In genomic region chr11:1693327-1694063, GRCh38 we compare ENCODE assay signal across 8 cellular contexts. TPM values are rescaled to one million over a fixed set of nuclear protein-coding genes. Genes with fewer than 3 reads are reported as not detected.
DNase-seq lines count a peak whose midpoint lies in the region; ATAC-seq and TF ChIP-seq lines count a peak whose summit lies in the region.

No MANE protein-coding gene starts in this region.

- peak; percentile 52 for DNase-seq in AG10803 (ENCODE audit: low read depth)
- DNase-seq in H7: peak; percentile 98
- DNase-seq in NCI-H69 (lab: John Stamatoyannopoulos, UW): peak; percentile 88
- DNase-seq in activated CD8-positive, alpha-beta memory T cell treated with anti-CD3 and anti-CD28 coated beads for 48 hours (ENCODE audit: low read depth in 2 of 3, low spot score in 2 of 3): peak; percentile 39 to 62 (median 57)
- DNase-seq in effector memory CD8-positive, alpha-beta T cell: peak; percentile 66 to 75 (median 70)
- DNase-seq in lung microvascular endothelial cell (ENCODE audit: low read depth in 2 of 2): peak; percentile 70 to 87
- DNase-seq in stimulated activated CD4-positive, alpha-beta T cell treated with anti-CD3 and anti-CD28 coated beads, TNF-alpha, amount 100 ng/mL, for 1 hour (ENCODE audit: low read depth in 3 of 3, low spot score in 1 of 3): peak; percentile 33 to 79 (median 48)

- peak overlapping the region; percentile 33 for H3K4me3 ChIP-seq in AG10803 (ENCODE audit: low read length)
- peak overlapping the region; percentile 40 for H3K4me3 ChIP-seq in H7 (ENCODE audit: insufficient read depth, low read depth, low read length)

- peaks cover 3% of the 10 kb centered on the region for H3K27me3 ChIP-seq in H7 (ENCODE audit: control insufficient read depth, insufficient read depth, low read length)

- peaks cover 9 to 17% of the 10 kb centered on the region in 2 donors for H3K4me1 Mint-ChIP-seq in effector memory CD8-positive, alpha-beta T cell (ENCODE audit: low read depth in 2 of 2)

- peaks cover 50 to 82% of the 10 kb centered on the region in 2 donors for H3K27me3 Mint-ChIP-seq in effector memory CD8-positive, alpha-beta T cell

- peak overlapping the region in 1 of 2 donors; percentile 66 for H3K27ac Mint-ChIP-seq in effector memory CD8-positive, alpha-beta T cell

- TF ChIP-seq CTCF in AG10803 (conservative IDR thresholded peaks at IDR 0.05; ENCODE audit: low read length): peak; percentile 73

- peak; percentile 52 for ATAC-seq in effector memory CD8-positive, alpha-beta T cell (replicated peaks)
- no peak for ATAC-seq in GM21360 (IDR thresholded peaks at IDR 0.05; ENCODE audit: unreplicated experiment)

- peaks cover 3% of the 10 kb centered on the region for H3K36me3 Mint-ChIP-seq in effector memory CD8-positive, alpha-beta T cell (ENCODE audit: insufficient read depth)

- H3K4me3 Mint-ChIP-seq in effector memory CD8-positive, alpha-beta T cell: peak overlapping the region; percentile 63 to 80

- H3K36me3 ChIP-seq in H7 (replicated peaks; ENCODE audit: control insufficient read depth, insufficient read depth, low read length): no peaks in the 10 kb centered on the region

- no peaks in the 10 kb centered on the region for H3K9me3 Mint-ChIP-seq in effector memory CD8-positive, alpha-beta T cell

RNA-seq across cellular contexts. Expression of gene KRTAP5-6, which starts 3.5 kb away (rescaled TPM):
- total RNA-seq in H7 (2014; rRNA removed; shearing (Covaris generic)): not detected in 2 replicates
- total RNA-seq in lung microvascular endothelial cell: not detected in 2 replicates

RNA-seq across cellular contexts. Expression of gene IFITM10, which starts 56.9 kb away (rescaled TPM):
- total RNA-seq in H7 (2014; rRNA removed; shearing (Covaris generic)): 0.42 and 0.74 TPM in 2 replicates
- 0.44 and 1.2 TPM in 2 replicates for total RNA-seq in lung microvascular endothelial cell

Comparison
In these comparisons a context has a peak if more than half of its experiments do, and no peak if none do; other contexts are left out.
1. DNase-seq: peak in every context shown above with its lines; median percentile 98 in H7; 88 in NCI-H69; 78 in lung microvascular endothelial cell; 70 in effector memory CD8-positive, alpha-beta T cell; 57 in activated CD8-positive, alpha-beta memory T cell treated with anti-CD3 and anti-CD28 coated beads for 48 hours; 52 in AG10803; 48 in stimulated activated CD4-positive, alpha-beta T cell treated with anti-CD3 and anti-CD28 coated beads, TNF-alpha, amount 100 ng/mL, for 1 hour.